In genomic region chr5:43635374-43635773, GRCh38 we compare ENCODE assay signal across 18 cellular contexts. TPM values are rescaled to one million over a fixed set of nuclear protein-coding genes. Genes with fewer than 3 reads are reported as not detected.
DNase-seq lines count a peak whose midpoint lies in the region; ATAC-seq lines count a peak whose summit lies in the region.
"Had no signal": no experiment of that assay in that cellular context is flagged by ENCODE, and none has a peak within 500 bp of the region (broad histone marks: within the 10 kb centered on the region; RNA-seq: fewer than 3 reads in every experiment).

No MANE protein-coding gene starts in this region.

- DNase-seq in HT1080 (ENCODE audit: low read depth): peak; percentile 73
- DNase-seq in amniotic epithelial cell (ENCODE audit: low read depth): peak; percentile 63
- DNase-seq in left lobe of liver (ENCODE audit: low spot score): no peak
- no peak for DNase-seq in GM03348 (ENCODE audit: low spot score)
- DNase-seq: activated CD4-positive, alpha-beta T cell treated with anti-CD3 and anti-CD28 coated beads, Interleukin-2, amount 50 U/mL, for 48 hours; activated naive CD4-positive, alpha-beta T cell treated with anti-CD3 and anti-CD28 coated beads for 36 hours; MM.1S; naive thymus-derived CD8-positive, alpha-beta T cell; spleen; stimulated activated CD8-positive, alpha-beta memory T cell treated with anti-CD3 and anti-CD28 coated beads, Interleukin-4, amount 100 ng/mL, for 48 hours; T-cell; testis had no signal

- H3K27ac ChIP-seq in temporal lobe (ENCODE audit: low read depth, low read length): peak overlapping the region; percentile 36
- H3K27ac ChIP-seq: epithelial cell of prostate, RWPE1, spleen, testis had no signal

- ATAC-seq in left lobe of liver (peak; percentile 36), GM19463 (IDR thresholded peaks at IDR 0.05; ENCODE audit: unreplicated experiment) (no peak), HG03520 (IDR thresholded peaks at IDR 0.05; ENCODE audit: unreplicated experiment) (no peak), GM18502 (IDR thresholded peaks at IDR 0.05; ENCODE audit: poor library complexity, unreplicated experiment) (no peak)
- ATAC-seq: naive thymus-derived CD8-positive, alpha-beta T cell; T-cell had no signal

RNA-seq across cellular contexts. Expression of gene NNT, which starts 32.4 kb away (rescaled TPM):
- 22.0 and 22.5 TPM in 2 replicates for total RNA-seq in HT1080 (2014; rRNA removed; shearing (Covaris generic))
- polyA plus RNA-seq in HT1080 (2015; cell fraction: cytosol; rRNA removed): 11.2 and 17.9 TPM in 2 replicates
- 38.3 and 41.1 TPM in 2 replicates for polyA plus RNA-seq in HT1080 (2015; cell fraction: nucleus; rRNA removed)
- total RNA-seq in left lobe of liver (190 TPM), temporal lobe (143 TPM)

Comparison
In these comparisons a context has a peak if more than half of its experiments do, and no peak if none do; other contexts are left out.
1. DNase-seq: peak in HT1080 (single experiment) and amniotic epithelial cell (single experiment); none in left lobe of liver (single experiment) and GM03348 (single experiment).